In the genomic region with DNA sequence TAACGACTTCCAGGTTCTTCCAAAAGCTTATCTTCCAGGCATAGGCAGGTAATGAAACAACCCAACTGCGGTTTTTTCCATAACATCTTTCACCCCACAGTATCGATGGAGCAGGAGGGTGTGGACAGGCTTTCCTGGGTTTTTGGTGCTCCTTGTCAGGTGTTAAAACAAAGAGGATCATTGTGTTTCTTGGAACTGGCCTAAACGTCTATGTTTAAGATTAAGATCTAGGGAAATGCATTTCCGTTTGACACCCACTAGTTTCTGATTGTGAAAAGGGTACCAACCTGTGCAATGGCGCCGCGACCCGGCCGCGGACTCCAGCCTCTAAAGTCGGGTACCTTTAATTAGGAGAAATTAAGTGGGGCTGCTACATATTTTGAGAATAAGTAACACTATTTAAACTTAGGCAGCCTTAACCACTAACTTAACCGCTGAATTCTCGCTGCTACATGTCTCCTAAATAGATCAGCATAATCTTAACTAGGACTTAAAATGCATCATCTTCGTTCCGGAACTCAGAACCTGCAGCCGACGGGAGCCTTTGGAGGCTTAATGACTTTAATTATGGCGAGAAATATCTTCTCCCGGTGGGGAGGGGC, we compare ENCODE assay signal across 8 cellular contexts. TPM values are rescaled to one million over a fixed set of nuclear protein-coding genes. Genes with fewer than 3 reads are reported as not detected.
DNase-seq lines count a peak whose midpoint lies in the region; ATAC-seq and TF ChIP-seq lines count a peak whose summit lies in the region.

No MANE protein-coding gene starts in this region.

- H3K27ac Mint-ChIP-seq in naive thymus-derived CD8-positive, alpha-beta T cell, result no peak overlapping the region

- H3K9me3 ChIP-seq in AG04450 (ENCODE audit: control insufficient read depth, insufficient read depth, low read length), result no peaks in the 10 kb centered on the region
- H3K9me3 ChIP-seq in Loucy (ENCODE audit: insufficient read depth, low read depth, low read length), result no peaks in the 10 kb centered on the region
- no peaks in the 10 kb centered on the region for H3K9me3 ChIP-seq in duodenal mucosa (ENCODE audit: control insufficient read depth in 1 of 2, low read length in 2 of 2)

- peaks cover 3% of the 10 kb centered on the region; the same call in 1 of the 2 replicates for H3K79me2 ChIP-seq in Loucy (ENCODE audit: insufficient read depth, low read length)

- H3K4me3 Mint-ChIP-seq in naive thymus-derived CD8-positive, alpha-beta T cell, result peak overlapping the region; percentile 42 to 83 (median 70)

- CTCF ChIA-PET in AG04450 (lab: Charles Lee), result interaction anchor here (1.3 to 1.7 kb wide), 2 partner anchors 11 to 174 kb away, joined by 6 read pairs; no protein-coding TSS in a partner anchor

- peak overlapping the region; percentile 64 for H3K9ac ChIP-seq in Loucy (ENCODE audit: low read depth, low read length, poor library complexity, severe bottlenecking)
- H3K9ac ChIP-seq in duodenal mucosa (ENCODE audit: low read depth in 1 of 2, low read length in 2 of 2), result peak overlapping the region in 1 of 2 donors; percentile 45

- no peaks in the 10 kb centered on the region for H3K9me3 Mint-ChIP-seq in naive thymus-derived CD8-positive, alpha-beta T cell

- peaks cover 41 to 94% (median 51%) of the 10 kb centered on the region in 5 donors for H3K27me3 Mint-ChIP-seq in naive thymus-derived CD8-positive, alpha-beta T cell

- peaks cover 0 to 2% (median 0%) of the 10 kb centered on the region in 3 donors for H3K36me3 Mint-ChIP-seq in naive thymus-derived CD8-positive, alpha-beta T cell

- no peaks in the 10 kb centered on the region for H3K9me2 ChIP-seq in Loucy (replicated peaks; ENCODE audit: low read depth, low read length)

- DNase-seq in AG04450 (ENCODE audit: low read depth, low spot score), result no peak
- DNase-seq in naive thymus-derived CD8-positive, alpha-beta T cell, result peak in 1 of 10 donors; percentile 8
- no peak for DNase-seq in activated CD4-positive, alpha-beta T cell treated with anti-CD3 and anti-CD28 coated beads for 48 hours

- H3K27me3 ChIP-seq in AG04450 (ENCODE audit: control insufficient read depth, insufficient read depth, low read length), result no peaks in the 10 kb centered on the region
- no peaks in the 10 kb centered on the region for H3K27me3 ChIP-seq in Loucy (ENCODE audit: insufficient read depth, low read length, poor library complexity, severe bottlenecking)
- H3K27me3 ChIP-seq in duodenal mucosa (ENCODE audit: control insufficient read depth in 1 of 2, insufficient read depth in 2 of 2, low read length in 2 of 2), result no peaks in the 10 kb centered on the region

- H3K4me2 ChIP-seq in Loucy (ENCODE audit: low read depth, low read length, poor library complexity, severe bottlenecking), result peak overlapping the region; percentile 59

- H3K4me3 ChIP-seq in AG04450 (ENCODE audit: low read depth, low read length) (peak overlapping the region; percentile 51), Loucy (ENCODE audit: low read length, poor library complexity, severe bottlenecking) (peak overlapping the region; percentile 74), duodenal mucosa (ENCODE audit: low read depth in 1 of 2, low read length in 2 of 2) (peak overlapping the region; percentile 55 to 61)

- peaks cover 25% of the 10 kb centered on the region for H3K4me1 ChIP-seq in Loucy (ENCODE audit: insufficient read depth, low read length, poor library complexity, severe bottlenecking)
- peaks cover 31% of the 10 kb centered on the region in 2 donors for H3K4me1 ChIP-seq in duodenal mucosa (ENCODE audit: control insufficient read depth in 1 of 2, insufficient read depth in 2 of 2, low read length in 2 of 2)

- POLR2A ChIA-PET in AG04450 (lab: Yijun Ruan, JAX), result interaction anchor here (0.9 to 1.3 kb wide), 3 partner anchors 11 to 113 kb away, joined by 3 to 6 read pairs (median 4); no protein-coding TSS in a partner anchor
- POLR2A ChIA-PET in naive thymus-derived CD8-positive, alpha-beta T cell (lab: Charles Lee), result no interaction called here

- peak in 1 of 2 donors; percentile 25 for ATAC-seq in naive thymus-derived CD8-positive, alpha-beta T cell
- no peak for ATAC-seq in HG03432 (IDR thresholded peaks at IDR 0.05; ENCODE audit: unreplicated experiment)
- no peak for ATAC-seq in HG03442 (IDR thresholded peaks at IDR 0.05; ENCODE audit: unreplicated experiment)
- ATAC-seq in GM21367 (IDR thresholded peaks at IDR 0.05; ENCODE audit: unreplicated experiment), result no peak

- no peaks in the 10 kb centered on the region for H4K20me1 ChIP-seq in Loucy (ENCODE audit: insufficient read depth, low read length, poor library complexity, severe bottlenecking)

- H3K36me3 ChIP-seq in Loucy (ENCODE audit: insufficient read depth, low read length) (no peaks in the 10 kb centered on the region), duodenal mucosa (ENCODE audit: control insufficient read depth in 1 of 2, insufficient read depth in 2 of 2, low read length in 2 of 2) (no peaks in the 10 kb centered on the region)

- no peaks in the 10 kb centered on the region for H3F3A ChIP-seq in Loucy (ENCODE audit: low read depth)

- peak overlapping the region; percentile 98 for H3K27ac ChIP-seq in AG04450 (ENCODE audit: low read depth, low read length)
- H3K27ac ChIP-seq in duodenal mucosa (ENCODE audit: low read depth, low read length), result peak overlapping the region; percentile 36

- TF ChIP-seq CTCF in AG04450 (IDR thresholded peaks at IDR 0.05; ENCODE audit: low read depth, low read length) (no peak), Loucy (conservative IDR thresholded peaks at IDR 0.05; ENCODE audit: low read length) (peak; percentile 23; the same call in 1 of the 2 replicates)

- H2AFZ ChIP-seq in Loucy (ENCODE audit: low read length), result peak overlapping the region; percentile 62

- peaks cover 6 to 17% (median 14%) of the 10 kb centered on the region in 4 donors for H3K4me1 Mint-ChIP-seq in naive thymus-derived CD8-positive, alpha-beta T cell

RNA-seq across cellular contexts. Expression of a gene that starts 31.5 kb away (rescaled TPM):
- 0.11 and 0.12 TPM in 2 replicates for polyA plus RNA-seq in AG04450 (2011; rRNA removed)
- polyA minus RNA-seq in AG04450 (2011; rRNA and poly(A)+ RNA removed), result not detected in 2 replicates
- not detected for total RNA-seq in naive thymus-derived CD8-positive, alpha-beta T cell
- polyA plus RNA-seq in naive thymus-derived CD8-positive, alpha-beta T cell, result not detected

RNA-seq across cellular contexts. Expression of a gene that starts 42.7 kb away (rescaled TPM):
- polyA plus RNA-seq in AG04450 (2011; rRNA removed), result 5.9 and 7.5 TPM in 2 replicates
- 7.6 and 9.4 TPM in 2 replicates for polyA minus RNA-seq in AG04450 (2011; rRNA and poly(A)+ RNA removed)
- total RNA-seq in naive thymus-derived CD8-positive, alpha-beta T cell, result not detected
- not detected for polyA plus RNA-seq in naive thymus-derived CD8-positive, alpha-beta T cell
